Comparison of ENCODE assay signal across 18 cellular contexts in genomic region chr11:62140302-62141110, GRCh38. TPM values are rescaled to one million over a fixed set of nuclear protein-coding genes. Genes with fewer than 3 reads are reported as not detected.
"Had no signal": no experiment of that assay in that cellular context is flagged by ENCODE, and none has a peak within 500 bp of the region (broad histone marks: within the 10 kb centered on the region; RNA-seq: fewer than 3 reads in every experiment).

No MANE protein-coding gene starts in this region.

- H3K4me1 ChIP-seq: breast epithelium, gastrocnemius medialis, vagina had no signal

- H3K4me3 ChIP-seq: breast epithelium, gastrocnemius medialis, heart right ventricle, ovary, thyroid gland, vagina had no signal

- H3K27ac Mint-ChIP-seq: endodermal cell; stimulated activated effector memory CD8-positive, alpha-beta T cell treated with anti-CD3 and anti-CD28 coated beads, Interleukin-12 subunit alpha, Interleukin-12 subunit beta, amount 100 ng/mL, for 72 hours; T-helper 1 cell treated with Interleukin-12 subunit alpha and Interleukin-12 subunit beta and Interleukin-4 antibody, amounts not matched to agents 30 μg/mL and 1 μg/mL, for 36 hours had no signal

- H3K4me3 Mint-ChIP-seq: endodermal cell; neural crest cell; stimulated activated effector memory CD8-positive, alpha-beta T cell treated with anti-CD3 and anti-CD28 coated beads, Interleukin-12 subunit alpha, Interleukin-12 subunit beta, amount 100 ng/mL, for 72 hours; T-helper 1 cell treated with Interleukin-12 subunit alpha and Interleukin-12 subunit beta and Interleukin-4 antibody, amounts not matched to agents 30 μg/mL and 1 μg/mL, for 36 hours had no signal

- H3K27ac ChIP-seq: breast epithelium, gastrocnemius medialis, heart right ventricle, ovary, thyroid gland, vagina had no signal

- DNase-seq: activated CD4-positive, alpha-beta T cell treated with anti-CD3 and anti-CD28 coated beads, Interleukin-2, amount 50 U/mL, for 1 hour; erythroblast; gastrocnemius medialis; heart right ventricle; stimulated activated CD4-positive, alpha-beta T cell treated with anti-CD3 and anti-CD28 coated beads, Interleukin-12 subunit alpha, Interleukin-12 subunit beta, amount 100 ng/mL, for 4 hours; stimulated activated CD4-positive, alpha-beta T cell treated with anti-CD3 and anti-CD28 coated beads, Interleukin-2, amount 100 ng/mL, for 24 hours; thyroid gland had no signal

- H3K27me3 ChIP-seq: breast epithelium, gastrocnemius medialis, heart right ventricle, ovary, thyroid gland, vagina had no signal

- H3K4me1 Mint-ChIP-seq: endodermal cell; neural crest cell; stimulated activated effector memory CD8-positive, alpha-beta T cell treated with anti-CD3 and anti-CD28 coated beads, Interleukin-12 subunit alpha, Interleukin-12 subunit beta, amount 100 ng/mL, for 72 hours had no signal

- H3K9me3 ChIP-seq: breast epithelium, gastrocnemius medialis, heart right ventricle, ovary, thyroid gland, vagina had no signal

- H3K9me3 Mint-ChIP-seq: endodermal cell; neural crest cell; stimulated activated effector memory CD8-positive, alpha-beta T cell treated with anti-CD3 and anti-CD28 coated beads, Interleukin-12 subunit alpha, Interleukin-12 subunit beta, amount 100 ng/mL, for 72 hours; T-helper 1 cell treated with Interleukin-12 subunit alpha and Interleukin-12 subunit beta and Interleukin-4 antibody, amounts not matched to agents 30 μg/mL and 1 μg/mL, for 36 hours had no signal

- H3K36me3 ChIP-seq: breast epithelium, ovary had no signal

- ATAC-seq: gastrocnemius medialis; left colon; stimulated activated effector memory CD8-positive, alpha-beta T cell treated with anti-CD3 and anti-CD28 coated beads, Interleukin-12 subunit alpha, Interleukin-12 subunit beta, amount 100 ng/mL, for 72 hours had no signal

RNA-seq across cellular contexts. Expression of gene SCGB1D1, which starts 49.5 kb away (rescaled TPM):
- total RNA-seq: aorta, breast epithelium, dermis microvascular lymphatic vessel endothelial cell, endodermal cell, gastrocnemius medialis, heart right ventricle, left colon, lung microvascular endothelial cell, neural crest cell, ovary, thyroid gland, vagina had no signal
